1 cellular context compared by ENCODE assay signal in the genomic region with DNA sequence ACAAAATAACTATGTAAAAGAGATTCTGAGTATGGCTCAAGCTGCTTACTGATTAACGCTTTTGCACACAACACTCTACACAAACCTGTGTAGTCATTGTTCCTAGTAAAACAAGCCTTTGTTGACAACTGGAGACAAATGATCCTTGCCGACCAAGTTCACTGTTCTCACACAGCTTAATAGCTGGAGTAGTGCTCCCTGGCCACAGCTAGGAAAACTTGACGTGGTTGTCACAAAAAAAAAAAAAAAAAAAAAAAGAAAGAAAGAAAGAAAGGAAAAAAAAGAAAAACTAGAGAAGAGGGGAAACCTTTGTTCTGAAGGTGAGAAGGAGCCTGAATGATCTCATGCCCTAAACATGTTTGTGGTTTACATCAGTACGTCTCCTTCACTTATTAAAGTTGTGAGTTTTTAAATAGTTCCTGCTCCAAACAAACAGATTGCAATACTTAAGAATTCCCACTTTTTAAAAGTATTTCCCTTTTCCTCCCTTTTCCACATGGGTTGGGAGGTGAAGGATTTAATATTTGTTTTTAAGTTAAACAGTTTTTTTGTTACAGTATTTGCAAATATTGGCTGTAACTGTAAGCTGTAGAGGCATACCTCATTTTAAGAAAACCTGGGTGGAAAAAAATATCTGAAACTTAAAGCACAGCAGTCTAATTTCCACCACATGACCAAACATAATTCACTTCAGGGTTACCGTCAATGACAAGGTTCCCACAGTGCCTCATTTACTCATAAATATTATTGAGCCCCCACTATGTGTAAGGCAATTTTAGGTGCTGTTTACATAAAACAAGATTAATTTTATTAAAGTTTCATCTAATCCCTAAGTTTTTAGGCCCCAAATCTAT.
TF ChIP-seq lines count a peak whose summit lies in the region.

No MANE protein-coding gene starts in this region.

TF ChIP-seq in H1, 55 proteins besides CTCF, POLR2A, EP300 and RAD21 (continued from another document):
- TF ChIP-seq YY1 (IDR thresholded peaks at IDR 0.05; ENCODE audit: low read depth, low read length) (no peak), SRF (IDR thresholded peaks at IDR 0.05; ENCODE audit: low read depth, low read length) (no peak), ASH2L (IDR thresholded peaks at IDR 0.05; ENCODE audit: low read length) (no peak), CHD1 (IDR thresholded peaks at IDR 0.05; ENCODE audit: low read depth, low read length) (no peak), SIX5 (IDR thresholded peaks at IDR 0.05; ENCODE audit: low read depth, low read length) (no peak), SP1 (IDR thresholded peaks at IDR 0.05; ENCODE audit: low read depth, low read length) (no peak)
